In genomic region chr11:34968862-34969261, GRCh38 we compare ENCODE assay signal across 23 cellular contexts.
"Had no signal": no experiment of that assay in that cellular context is flagged by ENCODE, and none has a peak within 500 bp of the region (broad histone marks: within the 10 kb centered on the region; RNA-seq: fewer than 3 reads in every experiment).

No MANE protein-coding gene starts in this region.

- H3K36me3 ChIP-seq: prostate gland, uterus had no signal

- H3K27me3 ChIP-seq: left lung, pancreas, sigmoid colon, spleen, tibial nerve, uterus had no signal

- H3K9me3 ChIP-seq: left lung, lower lobe of right lung, pancreas, prostate gland, sigmoid colon, spleen, tibial nerve, uterus had no signal

- ATAC-seq: left cardiac atrium; left lung; lower lobe of right lung; naive thymus-derived CD8-positive, alpha-beta T cell; pancreas; right cardiac atrium; stimulated activated effector memory CD8-positive, alpha-beta T cell treated with anti-CD3 and anti-CD28 coated beads, Interleukin-12 subunit alpha, Interleukin-12 subunit beta, amount 100 ng/mL, for 72 hours had no signal

- FAIRE-seq: islet of Langerhans had no signal

- H3K4me3 ChIP-seq: left lung, lower lobe of right lung, pancreas, prostate gland, sigmoid colon, spleen, tibial nerve, uterus had no signal

- DNase-seq: hypothalamus; immature natural killer cell; left cardiac atrium; left lung; lower lobe of right lung; mammary epithelial cell; mesenchymal stem cell; naive thymus-derived CD8-positive, alpha-beta T cell; nucleus accumbens; pancreas; posterior cingulate gyrus; retina; sigmoid colon; small intestine; spleen; stimulated activated CD4-positive, alpha-beta T cell treated with anti-CD3 and anti-CD28 coated beads, Interleukin-4, amount 100 ng/mL, for 24 hours; stimulated activated naive CD4-positive, alpha-beta T cell; uterus had no signal

- H3K4me1 ChIP-seq: left lung, lower lobe of right lung, pancreas, prostate gland, spleen, uterus had no signal

- H3K27ac ChIP-seq: left lung, lower lobe of right lung, pancreas, prostate gland, sigmoid colon, spleen, tibial nerve, uterus had no signal
